Comparison of ENCODE assay signal across 1 cellular context in genomic region chr12:93990832-93991748, GRCh38.
TF ChIP-seq lines count a peak whose summit lies in the region.

No MANE protein-coding gene starts in this region.

TF ChIP-seq in HepG2, 621 proteins besides CTCF, POLR2A, EP300 and RAD21 (continued from another document):
- no peak for TF ChIP-seq NPAS2 (CRISPR knock-in tag; IDR thresholded peaks at IDR 0.05; ENCODE audit: borderline replicate concordance)
- no peak for TF ChIP-seq FOXA3 (CRISPR knock-in tag; IDR thresholded peaks at IDR 0.05)
- no peak for TF ChIP-seq ZNF709 (CRISPR knock-in tag; IDR thresholded peaks at IDR 0.05)
- TF ChIP-seq MTA1 (CRISPR knock-in tag; IDR thresholded peaks at IDR 0.05; ENCODE audit: borderline replicate concordance), result no peak
- no peak for TF ChIP-seq NAIF1 (CRISPR knock-in tag; IDR thresholded peaks at IDR 0.05; ENCODE audit: borderline replicate concordance)
- TF ChIP-seq ATF3 (CRISPR knock-in tag; IDR thresholded peaks at IDR 0.05), result no peak
- no peak for TF ChIP-seq FOXM1 (CRISPR knock-in tag; IDR thresholded peaks at IDR 0.05)
- TF ChIP-seq NFYC (CRISPR knock-in tag; IDR thresholded peaks at IDR 0.05), result no peak
- no peak for TF ChIP-seq ZNF235 (CRISPR knock-in tag; IDR thresholded peaks at IDR 0.05; ENCODE audit: borderline replicate concordance)
- TF ChIP-seq ZNF44 (CRISPR knock-in tag; IDR thresholded peaks at IDR 0.05), result no peak
- no peak for TF ChIP-seq ZNF564 (CRISPR knock-in tag; IDR thresholded peaks at IDR 0.05)
- no peak for TF ChIP-seq ZNF781 (CRISPR knock-in tag; IDR thresholded peaks at IDR 0.05; ENCODE audit: borderline replicate concordance, not compliant biosample characterization)
- TF ChIP-seq KDM3A (CRISPR knock-in tag; IDR thresholded peaks at IDR 0.05; ENCODE audit: low read depth), result no peak
- TF ChIP-seq GATAD1 (CRISPR knock-in tag; IDR thresholded peaks at IDR 0.05), result no peak
- TF ChIP-seq SMAD1 (CRISPR knock-in tag; IDR thresholded peaks at IDR 0.05; ENCODE audit: borderline replicate concordance, low read depth), result no peak
- peak; percentile 46; the same call in 1 of the 2 replicates for TF ChIP-seq KMT2A (CRISPR knock-in tag; IDR thresholded peaks at IDR 0.05)
- no peak for TF ChIP-seq ZNF382 (CRISPR knock-in tag; IDR thresholded peaks at IDR 0.05; ENCODE audit: borderline replicate concordance)
- TF ChIP-seq ZFP62 (CRISPR knock-in tag; IDR thresholded peaks at IDR 0.05), result no peak
- no peak for TF ChIP-seq CREBL2 (CRISPR knock-in tag; IDR thresholded peaks at IDR 0.05; ENCODE audit: borderline replicate concordance)
- TF ChIP-seq SALL2 (CRISPR knock-in tag; IDR thresholded peaks at IDR 0.05), result no peak
- no peak for TF ChIP-seq SUZ12 (IDR thresholded peaks at IDR 0.05; ENCODE audit: low read depth, low read length)
- TF ChIP-seq U2AF2 (IDR thresholded peaks at IDR 0.05; ENCODE audit: low read depth, low read length), result no peak
- TF ChIP-seq KLF16 (CRISPR knock-in tag; IDR thresholded peaks at IDR 0.05), result 0 out of 4 replicates have a peak, but pooled peaks of 1 of the 2 experiments have one; percentile 18
- no peak for TF ChIP-seq GABPA (IDR thresholded peaks at IDR 0.05; ENCODE audit: low read depth, low read length)
- TF ChIP-seq GABPA (CRISPR knock-in tag; IDR thresholded peaks at IDR 0.05; ENCODE audit: low read depth), result no peak
- TF ChIP-seq HMG20B (CRISPR knock-in tag; conservative IDR thresholded peaks at IDR 0.05), result no peak
- TF ChIP-seq E2F2 (CRISPR knock-in tag; IDR thresholded peaks at IDR 0.05; ENCODE audit: borderline replicate concordance), result no peak
- no peak for TF ChIP-seq HBP1 (CRISPR knock-in tag; IDR thresholded peaks at IDR 0.05; ENCODE audit: low read depth)
- TF ChIP-seq CCDC6 (CRISPR knock-in tag; IDR thresholded peaks at IDR 0.05), result no peak
- no peak for TF ChIP-seq ZNF543 (CRISPR knock-in tag; IDR thresholded peaks at IDR 0.05)
- no peak for TF ChIP-seq ZMAT3 (CRISPR knock-in tag; conservative IDR thresholded peaks at IDR 0.05)
- TF ChIP-seq ELF3 (CRISPR knock-in tag; IDR thresholded peaks at IDR 0.05), result no peak
- no peak for TF ChIP-seq SMARCC2 (IDR thresholded peaks at IDR 0.05)
- no peak for TF ChIP-seq HNF1A (IDR thresholded peaks at IDR 0.05; ENCODE audit: low read depth)
- no peak for TF ChIP-seq HNF1A (CRISPR knock-in tag; IDR thresholded peaks at IDR 0.05; ENCODE audit: borderline replicate concordance)
- TF ChIP-seq SRSF1 (optimal IDR thresholded peaks at IDR 0.05; ENCODE audit: low read depth, low read length), result no peak
- TF ChIP-seq CBX1 (IDR thresholded peaks at IDR 0.05; ENCODE audit: low read depth), result no peak
- TF ChIP-seq SRSF4 (IDR thresholded peaks at IDR 0.05; ENCODE audit: low read depth, low read length, poor library complexity, severe bottlenecking), result no peak
- peak; percentile 25 for TF ChIP-seq TEAD3 (CRISPR knock-in tag; optimal IDR thresholded peaks at IDR 0.05; ENCODE audit: borderline replicate concordance)
- TF ChIP-seq ZNF34 (CRISPR knock-in tag; IDR thresholded peaks at IDR 0.05; ENCODE audit: borderline replicate concordance), result no peak
- no peak for TF ChIP-seq TBL1XR1 (IDR thresholded peaks at IDR 0.05; ENCODE audit: borderline replicate concordance, low read length, partially characterized antibody)
- TF ChIP-seq ZNF17 (CRISPR knock-in tag; IDR thresholded peaks at IDR 0.05), result no peak
- TF ChIP-seq KDM2A (CRISPR knock-in tag; IDR thresholded peaks at IDR 0.05; ENCODE audit: borderline replicate concordance, low read depth), result 0 out of 2 replicates have a peak, but pooled peaks have one; percentile 26
- no peak for TF ChIP-seq ZNF251 (CRISPR knock-in tag; IDR thresholded peaks at IDR 0.05)
- TF ChIP-seq WIZ (CRISPR knock-in tag; IDR thresholded peaks at IDR 0.05), result 0 out of 2 replicates have a peak, but pooled peaks have one; percentile 46
- no peak for TF ChIP-seq MXD3 (CRISPR knock-in tag; IDR thresholded peaks at IDR 0.05)
